ENCODE assay signal across 8 cellular contexts in the genomic region with DNA sequence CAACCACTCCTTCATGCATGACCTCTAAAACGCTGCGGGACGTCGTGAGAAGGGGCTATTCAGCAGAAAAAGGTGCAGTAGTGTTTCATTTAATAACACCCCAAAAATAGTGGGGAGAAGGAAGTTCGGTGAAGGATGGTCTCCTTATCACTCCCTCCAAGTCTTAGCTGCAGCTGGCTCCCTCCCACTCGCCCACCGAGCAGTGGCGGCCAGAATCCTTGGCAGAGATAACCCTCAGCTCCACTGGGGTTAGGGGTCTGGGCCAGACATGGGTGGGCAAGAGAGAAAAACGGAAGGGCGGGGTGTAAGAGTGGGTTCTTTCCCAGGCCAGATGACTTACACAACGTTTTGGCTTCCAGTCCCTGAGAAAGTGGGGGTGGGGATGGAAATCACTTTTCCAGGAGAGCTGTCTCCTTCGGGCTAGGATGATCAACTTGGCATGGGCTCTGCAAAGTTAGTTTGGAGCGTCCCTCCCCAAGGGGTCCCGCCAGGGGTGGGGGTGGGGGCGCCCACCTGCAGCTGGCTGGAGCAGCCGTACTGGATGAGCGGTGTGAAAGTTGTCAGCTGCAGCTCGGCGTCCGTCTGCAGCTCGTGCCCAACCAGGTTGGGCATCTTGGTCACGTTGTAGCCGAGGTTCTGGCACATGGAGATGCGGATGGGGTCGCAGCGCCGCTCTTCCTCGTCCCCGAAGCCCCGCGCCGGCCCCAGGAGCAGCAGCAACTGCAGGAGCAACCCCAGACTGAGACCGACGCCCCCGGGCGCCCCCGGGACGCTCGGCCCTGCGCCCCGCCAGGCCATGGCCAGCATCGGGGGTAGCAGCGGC. TPM values are rescaled to one million over a fixed set of nuclear protein-coding genes. Genes with fewer than 3 reads are reported as not detected.
DNase-seq lines count a peak whose midpoint lies in the region; ATAC-seq and TF ChIP-seq lines count a peak whose summit lies in the region.

No MANE protein-coding gene starts in this region.

- no peaks in the 10 kb centered on the region for H3K9me3 Mint-ChIP-seq in activated B cell treated with CpG ODN at 0.5 μM for 24 hours

- peak; percentile 6 for ATAC-seq in HG02870 (IDR thresholded peaks at IDR 0.05; ENCODE audit: unreplicated experiment)
- ATAC-seq in activated B cell treated with CpG ODN at 0.5 μM for 24 hours (ENCODE audit: low read depth): no peak
- ATAC-seq in left cardiac atrium: peak; percentile 2 to 6
- no peak for ATAC-seq in HG03439 (IDR thresholded peaks at IDR 0.05; ENCODE audit: unreplicated experiment)

- intact Hi-C loops in activated B cell treated with CpG ODN at 0.5 μM for 24 hours (cut with micrococcal nuclease) (loop anchor here (1.0 kb wide), 1 partner anchor 83 kb away; the partner anchor contains the start of gene TMEM135), left cardiac atrium (cut with DNase I) (loop anchor here in 1 of 2 donors (5.0 to 10.0 kb wide), 2 partner anchors 83 to 160 kb away; partner anchors contain the start of gene TMEM135)

- TF ChIP-seq CTCF in activated B cell treated with CpG ODN at 0.5 μM for 24 hours (IDR thresholded peaks at IDR 0.05): no peak

- POLR2A ChIA-PET in activated B cell treated with CpG ODN at 0.5 μM for 24 hours (lab: Charles Lee): no interaction called here

- DNase-seq in ELR (ENCODE audit: low read depth) (peak; percentile 18), activated B cell treated with CpG ODN at 0.5 μM for 24 hours (no peak), left cardiac atrium (peak; percentile 60), NCI-H2107 treated with DMSO at 0.1 percent for 48 hours (lab: John Stamatoyannopoulos, UW; ENCODE audit: unreplicated experiment) (no peak), midbrain (lab: John Stamatoyannopoulos, UW) (no peak)

- CTCF ChIA-PET in activated B cell treated with CpG ODN at 0.5 μM for 24 hours (lab: Charles Lee): interaction anchor here (0.8 kb wide), 1 partner anchor 1100 kb away, joined by 3 read pairs; the partner anchor contains the start of gene CCDC83

- peak overlapping the region; percentile 86 for H3K27ac ChIP-seq in rectal smooth muscle tissue (ENCODE audit: low read depth, low read length)

- peaks cover 33% of the 10 kb centered on the region for H3K27me3 Mint-ChIP-seq in activated B cell treated with CpG ODN at 0.5 μM for 24 hours

- no peak overlapping the region for H3K27ac Mint-ChIP-seq in activated B cell treated with CpG ODN at 0.5 μM for 24 hours

- peak overlapping the region; percentile 70 for H3K4me3 Mint-ChIP-seq in activated B cell treated with CpG ODN at 0.5 μM for 24 hours

- H3K4me3 ChIP-seq in rectal smooth muscle tissue (ENCODE audit: low read length): peak overlapping the region; percentile 84

- peaks cover 2% of the 10 kb centered on the region for H3K36me3 Mint-ChIP-seq in activated B cell treated with CpG ODN at 0.5 μM for 24 hours (ENCODE audit: low read depth)

- no peaks in the 10 kb centered on the region for H3K27me3 ChIP-seq in rectal smooth muscle tissue (ENCODE audit: control insufficient read depth, insufficient read depth, low read length)

- peak overlapping the region; percentile 68 for H3K9ac ChIP-seq in rectal smooth muscle tissue (ENCODE audit: low read length)

- H3K36me3 ChIP-seq in rectal smooth muscle tissue (ENCODE audit: control insufficient read depth, insufficient read depth, low read length): peaks cover 11% of the 10 kb centered on the region

- peaks cover 23% of the 10 kb centered on the region for H3K4me1 ChIP-seq in rectal smooth muscle tissue (ENCODE audit: control insufficient read depth, insufficient read depth, low read length)

- H3K4me1 Mint-ChIP-seq in activated B cell treated with CpG ODN at 0.5 μM for 24 hours: peaks cover 16% of the 10 kb centered on the region

RNA-seq across cellular contexts. Expression of gene FZD4, which starts 0.7 kb away (rescaled TPM):
- total RNA-seq in activated B cell treated with CpG ODN at 0.5 μM for 24 hours: not detected in 2 replicates
- total RNA-seq in left cardiac atrium: 10 to 100 TPM; 45.5 to 54.2 TPM

Comparison
In these comparisons a context has a peak if more than half of its experiments do, and no peak if none do; other contexts are left out.
1. DNase-seq: peak in ELR (single experiment) and left cardiac atrium (single experiment); none in activated B cell treated with CpG ODN at 0.5 μM for 24 hours (single experiment), NCI-H2107 treated with DMSO at 0.1 percent for 48 hours (single experiment) and midbrain (single experiment).
2. ATAC-seq: peak in HG02870 (single experiment) and left cardiac atrium (2 of 2); none in activated B cell treated with CpG ODN at 0.5 μM for 24 hours (single experiment) and HG03439 (single experiment).
3. RNA of gene FZD4, which starts 0.7 kb away (total RNA-seq): 45.5 to 54.2 TPM in left cardiac atrium; not detected in activated B cell treated with CpG ODN at 0.5 μM for 24 hours; every median in the first group is over 10 times any median in the second.